ENCODE assay signal across 14 cellular contexts in genomic region chr14:73896521-73896920, GRCh38. TPM values are rescaled to one million over a fixed set of nuclear protein-coding genes. Genes with fewer than 3 reads are reported as not detected.
DNase-seq lines count a peak whose midpoint lies in the region; ATAC-seq and TF ChIP-seq lines count a peak whose summit lies in the region.
"Had no signal": no experiment of that assay in that cellular context is flagged by ENCODE, and none has a peak within 500 bp of the region (broad histone marks: within the 10 kb centered on the region; RNA-seq: fewer than 3 reads in every experiment).

No MANE protein-coding gene starts in this region.

- H3K27ac ChIP-seq in naive thymus-derived CD4-positive, alpha-beta T cell (ENCODE audit: low read depth, low read length): no peak overlapping the region
- H3K27ac ChIP-seq: epithelial cell of prostate, thoracic aorta had no signal

- intact Hi-C loops in naive thymus-derived CD4-positive, alpha-beta T cell (cut with micrococcal nuclease): no loop called here

- H3K4me3 Mint-ChIP-seq in activated T-helper 17 cell treated with anti-CD3 and anti-CD28 coated beads, Interleukin-2, amount 50 U/mL, for 72 hours: peak overlapping the region; percentile 16
- no peak overlapping the region for H3K4me3 Mint-ChIP-seq in stimulated activated naive CD8-positive, alpha-beta T cell treated with anti-CD3 and anti-CD28 coated beads, Interleukin-15, amount 100 ng/mL, for 72 hours
- no peak overlapping the region for H3K4me3 Mint-ChIP-seq in naive thymus-derived CD4-positive, alpha-beta T cell
- H3K4me3 Mint-ChIP-seq: GM23338 had no signal

- H3K27me3 Mint-ChIP-seq in activated T-helper 17 cell treated with anti-CD3 and anti-CD28 coated beads, Interleukin-2, amount 50 U/mL, for 72 hours: no peaks in the 10 kb centered on the region
- H3K27me3 Mint-ChIP-seq in stimulated activated naive CD8-positive, alpha-beta T cell treated with anti-CD3 and anti-CD28 coated beads, Interleukin-15, amount 100 ng/mL, for 72 hours: no peaks in the 10 kb centered on the region
- no peaks in the 10 kb centered on the region for H3K27me3 Mint-ChIP-seq in naive thymus-derived CD4-positive, alpha-beta T cell

- no peak for ATAC-seq in activated naive CD4-positive, alpha-beta T cell treated with anti-CD3 and anti-CD28 coated beads, Interleukin-2, amount 50 U/mL, for 72 hours
- peak; percentile 44 for ATAC-seq in activated T-helper 17 cell treated with anti-CD3 and anti-CD28 coated beads, Interleukin-2, amount 50 U/mL, for 72 hours (replicated peaks)
- no peak for ATAC-seq in stimulated activated naive CD8-positive, alpha-beta T cell treated with anti-CD3 and anti-CD28 coated beads, Interleukin-15, amount 100 ng/mL, for 72 hours
- no peak for ATAC-seq in naive thymus-derived CD4-positive, alpha-beta T cell
- ATAC-seq: GM23338, heart right ventricle had no signal

- H3K36me3 Mint-ChIP-seq in activated naive CD4-positive, alpha-beta T cell treated with anti-CD3 and anti-CD28 coated beads, Interleukin-2, amount 50 U/mL, for 72 hours: peaks cover 11 to 13% of the 10 kb centered on the region in 2 donors
- peaks cover 100% of the 10 kb centered on the region for H3K36me3 Mint-ChIP-seq in activated T-helper 17 cell treated with anti-CD3 and anti-CD28 coated beads, Interleukin-2, amount 50 U/mL, for 72 hours (ENCODE audit: low read depth)
- peaks cover 4 to 40% (median 30%) of the 10 kb centered on the region in 5 donors for H3K36me3 Mint-ChIP-seq in naive thymus-derived CD4-positive, alpha-beta T cell

- peaks cover 24% of the 10 kb centered on the region for H3K4me1 Mint-ChIP-seq in activated T-helper 17 cell treated with anti-CD3 and anti-CD28 coated beads, Interleukin-2, amount 50 U/mL, for 72 hours
- H3K4me1 Mint-ChIP-seq in stimulated activated naive CD8-positive, alpha-beta T cell treated with anti-CD3 and anti-CD28 coated beads, Interleukin-15, amount 100 ng/mL, for 72 hours: no peaks in the 10 kb centered on the region
- H3K4me1 Mint-ChIP-seq in naive thymus-derived CD4-positive, alpha-beta T cell: peaks cover 0 to 25% (median 5%) of the 10 kb centered on the region in 7 donors
- H3K4me1 Mint-ChIP-seq: GM23338 had no signal

- no peak for DNase-seq in activated naive CD4-positive, alpha-beta T cell treated with anti-CD3 and anti-CD28 coated beads, Interleukin-2, amount 50 U/mL, for 72 hours (ENCODE audit: low spot score in 2 of 2)
- no peak for DNase-seq in activated naive CD4-positive, alpha-beta T cell treated with Interleukin-2 at 50 U/mL for 16 hours
- DNase-seq in fibroblast of pulmonary artery (ENCODE audit: low read depth) (peak; percentile 57), retina (no peak), MV-4-11 (lab: John Stamatoyannopoulos, UW) (no peak)
- no peak for DNase-seq in stimulated activated naive CD8-positive, alpha-beta T cell treated with anti-CD3 and anti-CD28 coated beads, Interleukin-15, amount 100 ng/mL, for 72 hours
- DNase-seq in naive thymus-derived CD4-positive, alpha-beta T cell: no peak
- DNase-seq: heart right ventricle, islet precursor cell, NCI-H2171 had no signal

- H3K27ac Mint-ChIP-seq in activated naive CD4-positive, alpha-beta T cell treated with anti-CD3 and anti-CD28 coated beads, Interleukin-2, amount 50 U/mL, for 72 hours: peak overlapping the region; percentile 72 to 88
- peak overlapping the region; percentile 89 for H3K27ac Mint-ChIP-seq in activated T-helper 17 cell treated with anti-CD3 and anti-CD28 coated beads, Interleukin-2, amount 50 U/mL, for 72 hours
- peak overlapping the region; percentile 42 to 66 for H3K27ac Mint-ChIP-seq in stimulated activated naive CD8-positive, alpha-beta T cell treated with anti-CD3 and anti-CD28 coated beads, Interleukin-15, amount 100 ng/mL, for 72 hours
- H3K27ac Mint-ChIP-seq in naive thymus-derived CD4-positive, alpha-beta T cell: peak overlapping the region in 4 of 9 donors; percentile 3 to 74 (median 32)
- H3K27ac Mint-ChIP-seq: GM23338 had no signal

- no peaks in the 10 kb centered on the region for H3K9me3 ChIP-seq in naive thymus-derived CD4-positive, alpha-beta T cell (ENCODE audit: control insufficient read depth in 2 of 3, low read length in 3 of 3)
- H3K9me3 ChIP-seq: heart right ventricle, thoracic aorta had no signal

- CTCF ChIA-PET in naive thymus-derived CD4-positive, alpha-beta T cell (lab: Charles Lee): interaction anchor here (0.7 kb wide), 1 partner anchor 145 kb away, joined by 3 read pairs; no protein-coding TSS in a partner anchor

- POLR2A ChIA-PET in naive thymus-derived CD4-positive, alpha-beta T cell (lab: Charles Lee): interaction anchor here (0.6 to 0.9 kb wide), 3 partner anchors 10 to 25 kb away, joined by 3 read pairs; partner anchors contain the start of gene ZNF410

- peaks cover 10 to 76% (median 29%) of the 10 kb centered on the region in 3 experiments for H3K36me3 ChIP-seq in naive thymus-derived CD4-positive, alpha-beta T cell (ENCODE audit: control insufficient read depth in 2 of 3, insufficient read depth in 3 of 3, low read length in 3 of 3)

- no peak overlapping the region for H3K4me3 ChIP-seq in fibroblast of pulmonary artery (replicated peaks; ENCODE audit: low read depth, low read length)
- H3K4me3 ChIP-seq in naive thymus-derived CD4-positive, alpha-beta T cell (ENCODE audit: low read length): no peak overlapping the region
- H3K4me3 ChIP-seq: GM23338, heart right ventricle, thoracic aorta had no signal

- H3K4me1 ChIP-seq in naive thymus-derived CD4-positive, alpha-beta T cell (ENCODE audit: control insufficient read depth in 2 of 2, insufficient read depth in 2 of 2, low read length in 2 of 2): no peaks in the 10 kb centered on the region

- TF ChIP-seq CTCF in fibroblast of pulmonary artery (IDR thresholded peaks at IDR 0.05; ENCODE audit: low read length, missing control alignments): no peak

- no peaks in the 10 kb centered on the region for H3K9me3 Mint-ChIP-seq in activated naive CD4-positive, alpha-beta T cell treated with anti-CD3 and anti-CD28 coated beads, Interleukin-2, amount 50 U/mL, for 72 hours
- H3K9me3 Mint-ChIP-seq in activated T-helper 17 cell treated with anti-CD3 and anti-CD28 coated beads, Interleukin-2, amount 50 U/mL, for 72 hours: no peaks in the 10 kb centered on the region
- H3K9me3 Mint-ChIP-seq in stimulated activated naive CD8-positive, alpha-beta T cell treated with anti-CD3 and anti-CD28 coated beads, Interleukin-15, amount 100 ng/mL, for 72 hours: no peaks in the 10 kb centered on the region
- H3K9me3 Mint-ChIP-seq in naive thymus-derived CD4-positive, alpha-beta T cell: no peaks in the 10 kb centered on the region
- H3K9me3 Mint-ChIP-seq: GM23338 had no signal

- H3K27me3 ChIP-seq in naive thymus-derived CD4-positive, alpha-beta T cell (ENCODE audit: control insufficient read depth in 2 of 2, insufficient read depth in 2 of 2, low read length in 2 of 2): no peaks in the 10 kb centered on the region
- H3K27me3 ChIP-seq: heart right ventricle had no signal

RNA-seq across cellular contexts. Expression of gene ZNF410, which starts 9.9 kb away (rescaled TPM):
- 10 to 100 TPM; 52.9 to 98.7 TPM for total RNA-seq in activated naive CD4-positive, alpha-beta T cell treated with anti-CD3 and anti-CD28 coated beads, Interleukin-2, amount 50 U/mL, for 72 hours
- total RNA-seq in activated T-helper 17 cell treated with anti-CD3 and anti-CD28 coated beads, Interleukin-2, amount 50 U/mL, for 72 hours: 10 to 100 TPM; 60.5 to 63.1 TPM
- total RNA-seq in naive thymus-derived CD4-positive, alpha-beta T cell: 10 to 100 TPM; 44.8 to 79.7 (median 51.1) TPM
- polyA plus RNA-seq in naive thymus-derived CD4-positive, alpha-beta T cell: 10 to 100 TPM; 66.3 to 69.8 TPM

RNA-seq across cellular contexts. Expression of gene PTGR2, which starts 44.9 kb away (rescaled TPM):
- 1 to 10 TPM; 6.4 to 9.6 TPM for total RNA-seq in activated naive CD4-positive, alpha-beta T cell treated with anti-CD3 and anti-CD28 coated beads, Interleukin-2, amount 50 U/mL, for 72 hours
- 10 to 100 TPM in 1 of 2 donors, 1 to 10 TPM in 1; 4.1 to 10.3 TPM for total RNA-seq in activated T-helper 17 cell treated with anti-CD3 and anti-CD28 coated beads, Interleukin-2, amount 50 U/mL, for 72 hours
- total RNA-seq in naive thymus-derived CD4-positive, alpha-beta T cell: 1 to 10 TPM; 1.2 to 7.9 (median 1.8) TPM
- 1 to 10 TPM; 3.4 to 6.5 TPM for polyA plus RNA-seq in naive thymus-derived CD4-positive, alpha-beta T cell

RNA-seq across cellular contexts. Expression of gene FAM161B, which starts 53.4 kb away (rescaled TPM):
- 1 to 10 TPM; 1.5 to 4.3 TPM for total RNA-seq in activated naive CD4-positive, alpha-beta T cell treated with anti-CD3 and anti-CD28 coated beads, Interleukin-2, amount 50 U/mL, for 72 hours
- total RNA-seq in activated T-helper 17 cell treated with anti-CD3 and anti-CD28 coated beads, Interleukin-2, amount 50 U/mL, for 72 hours: 1 to 10 TPM; 1.7 to 3.2 TPM
- total RNA-seq in naive thymus-derived CD4-positive, alpha-beta T cell: 1 to 10 TPM; 1.8 to 6.6 (median 3.7) TPM
- 1 to 10 TPM; 1.7 to 4.5 TPM for polyA plus RNA-seq in naive thymus-derived CD4-positive, alpha-beta T cell

RNA-seq across cellular contexts. Expression of gene COQ6, which starts 53.6 kb away (rescaled TPM):
- total RNA-seq in activated naive CD4-positive, alpha-beta T cell treated with anti-CD3 and anti-CD28 coated beads, Interleukin-2, amount 50 U/mL, for 72 hours: 10 to 100 TPM; 20.7 to 29.4 TPM
- total RNA-seq in activated T-helper 17 cell treated with anti-CD3 and anti-CD28 coated beads, Interleukin-2, amount 50 U/mL, for 72 hours: 10 to 100 TPM; 20.6 to 22.6 TPM
- total RNA-seq in naive thymus-derived CD4-positive, alpha-beta T cell: 10 to 100 TPM; 22.8 to 47.3 (median 36.4) TPM
- polyA plus RNA-seq in naive thymus-derived CD4-positive, alpha-beta T cell: 10 to 100 TPM; 13.4 to 22.9 TPM
